In the genomic region with DNA sequence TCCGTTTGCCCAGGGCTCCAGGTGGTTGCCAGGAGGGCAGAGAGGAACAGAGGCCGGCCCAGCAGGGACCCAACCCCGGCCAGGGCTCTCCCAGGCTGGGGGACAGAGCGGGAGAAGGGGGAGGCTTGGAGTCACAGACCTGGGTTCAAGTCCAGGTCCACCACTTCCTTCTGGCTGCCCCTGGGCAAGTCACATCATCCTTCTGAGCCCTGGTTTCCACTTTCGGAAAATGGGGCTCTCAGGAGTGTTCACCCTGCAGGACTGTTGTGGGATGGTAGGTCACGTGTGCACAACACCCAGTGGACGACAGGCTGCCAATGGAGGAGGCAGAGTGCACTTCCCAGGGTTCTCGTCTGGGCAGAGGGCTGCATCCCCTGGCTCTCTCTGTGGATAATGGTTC, we compare ENCODE assay signal across 23 cellular contexts.
DNase-seq lines count a peak whose midpoint lies in the region; ATAC-seq, FAIRE-seq and TF ChIP-seq lines count a peak whose summit lies in the region.
"Had no signal": no experiment of that assay in that cellular context is flagged by ENCODE, and none has a peak within 500 bp of the region (broad histone marks: within the 10 kb centered on the region; RNA-seq: fewer than 3 reads in every experiment).

No MANE protein-coding gene starts in this region.

- H3K4me3 Mint-ChIP-seq in activated naive CD8-positive, alpha-beta T cell treated with anti-CD3 and anti-CD28 coated beads, Interleukin-2, amount 10 ng/mL, durations not matched to agents 7 days and 5 days, result no peak overlapping the region
- H3K4me3 Mint-ChIP-seq in activated naive CD8-positive, alpha-beta T cell treated with anti-CD3 and anti-CD28 coated beads, Interleukin-2, amount 50 U/mL, for 24 hours, result no peak overlapping the region
- H3K4me3 Mint-ChIP-seq in H9, result no peak overlapping the region
- H3K4me3 Mint-ChIP-seq: CD8-positive, alpha-beta memory T cell had no signal

- no peak overlapping the region for H4K5ac ChIP-seq in H9 (ENCODE audit: insufficient read length, low read depth, low read length)

- H2BK20ac ChIP-seq in H9 (ENCODE audit: low read depth, low read length, poor library complexity, severe bottlenecking), result no peak overlapping the region

- no peak overlapping the region for H4K91ac ChIP-seq in H9 (ENCODE audit: insufficient read length, low read depth, low read length)

- no peak overlapping the region for H2BK120ac ChIP-seq in H9 (ENCODE audit: low read depth, low read length, poor library complexity, severe bottlenecking)

- peaks cover 3% of the 10 kb centered on the region for H3K27me3 Mint-ChIP-seq in activated naive CD8-positive, alpha-beta T cell treated with anti-CD3 and anti-CD28 coated beads, Interleukin-2, amount 10 ng/mL, durations not matched to agents 7 days and 5 days
- no peaks in the 10 kb centered on the region for H3K27me3 Mint-ChIP-seq in activated naive CD8-positive, alpha-beta T cell treated with anti-CD3 and anti-CD28 coated beads, Interleukin-2, amount 50 U/mL, for 24 hours
- H3K27me3 Mint-ChIP-seq in H9 (ENCODE audit: low read depth), result no peaks in the 10 kb centered on the region

- H3K4me1 Mint-ChIP-seq in activated naive CD8-positive, alpha-beta T cell treated with anti-CD3 and anti-CD28 coated beads, Interleukin-2, amount 10 ng/mL, durations not matched to agents 7 days and 5 days, result no peaks in the 10 kb centered on the region
- H3K4me1 Mint-ChIP-seq in activated naive CD8-positive, alpha-beta T cell treated with anti-CD3 and anti-CD28 coated beads, Interleukin-2, amount 50 U/mL, for 24 hours, result no peaks in the 10 kb centered on the region
- peaks cover 4 to 7% of the 10 kb centered on the region in 2 experiments; a peak in 3 of 4 replicates for H3K4me1 Mint-ChIP-seq in H9
- H3K4me1 Mint-ChIP-seq: CD8-positive, alpha-beta memory T cell had no signal

- no peaks in the 10 kb centered on the region for H3K36me3 Mint-ChIP-seq in activated naive CD8-positive, alpha-beta T cell treated with anti-CD3 and anti-CD28 coated beads, Interleukin-2, amount 10 ng/mL, durations not matched to agents 7 days and 5 days
- H3K36me3 Mint-ChIP-seq in activated naive CD8-positive, alpha-beta T cell treated with anti-CD3 and anti-CD28 coated beads, Interleukin-2, amount 50 U/mL, for 24 hours (ENCODE audit: low read depth), result no peaks in the 10 kb centered on the region
- H3K36me3 Mint-ChIP-seq in H9 (ENCODE audit: insufficient read depth in 1 of 3, low read depth in 3 of 3), result no peaks in the 10 kb centered on the region
- H3K36me3 Mint-ChIP-seq: CD8-positive, alpha-beta memory T cell had no signal

- no peak overlapping the region for H2BK5ac ChIP-seq in H9 (ENCODE audit: insufficient read length, low read length)

- POLR2A ChIA-PET in activated naive CD8-positive, alpha-beta T cell treated with anti-CD3 and anti-CD28 coated beads, Interleukin-2, amount 10 ng/mL, durations not matched to agents 7 days and 5 days (lab: Charles Lee), result no interaction called here
- POLR2A ChIA-PET in HepG2 (lab: Yijun Ruan, JAX), result no interaction called here

- TF ChIP-seq POLR2A in HepG2 (IDR thresholded peaks at IDR 0.05; ENCODE audit: insufficient read depth in 1 of 2, low read depth in 2 of 2, low read length in 2 of 2) (no peak), sigmoid colon (IDR thresholded peaks at IDR 0.05) (no peak)

- no peak overlapping the region for H2AK5ac ChIP-seq in H9 (ENCODE audit: insufficient read length, low read length)

- H3K27ac ChIP-seq in H9 (ENCODE audit: insufficient read length, low read depth, low read length) (no peak overlapping the region), HepG2 (ENCODE audit: extremely low read length, insufficient read depth, low read length) (no peak overlapping the region), sigmoid colon (no peak overlapping the region)
- H3K27ac ChIP-seq: Peyer's patch, SK-N-MC had no signal

- H3K4me1 ChIP-seq in H9 (ENCODE audit: insufficient read depth, low read length), result no peaks in the 10 kb centered on the region
- H3K4me1 ChIP-seq in HepG2 (ENCODE audit: insufficient read depth, low read length), result peaks cover 10% of the 10 kb centered on the region
- H3K4me1 ChIP-seq in sigmoid colon, result no peaks in the 10 kb centered on the region
- H3K4me1 ChIP-seq: Peyer's patch had no signal

- H2BK15ac ChIP-seq in H9 (ENCODE audit: low read depth, low read length), result no peak overlapping the region

- H3K27me3 ChIP-seq in H9 (ENCODE audit: insufficient read depth, low read length) (no peaks in the 10 kb centered on the region), HepG2 (ENCODE audit: control insufficient read depth in 1 of 2, insufficient read depth in 2 of 2, low read length in 2 of 2) (peaks cover 0 to 32% of the 10 kb centered on the region in 2 experiments; a peak in 3 of 5 replicates), sigmoid colon (no peaks in the 10 kb centered on the region)
- H3K27me3 ChIP-seq: BE2C, Peyer's patch had no signal

- H3K36me3 ChIP-seq in HepG2 (replicated peaks in 1 of 2; ENCODE audit: control insufficient read depth in 1 of 2, insufficient read depth in 2 of 2, low read length in 2 of 2), result no peaks in the 10 kb centered on the region
- H3K36me3 ChIP-seq in sigmoid colon, result no peaks in the 10 kb centered on the region
- H3K36me3 ChIP-seq: BE2C, Peyer's patch had no signal

- TF ChIP-seq CTCF in H9 (conservative IDR thresholded peaks at IDR 0.05) (no peak), HepG2 (CRISPR knock-in tag; IDR thresholded peaks at IDR 0.05) (no peak), sigmoid colon (IDR thresholded peaks at IDR 0.05) (no peak)

- TF ChIP-seq EP300 in HepG2 (IDR thresholded peaks at IDR 0.05; ENCODE audit: low read depth in 2 of 2, low read length in 2 of 2), result no peak
- no peak for TF ChIP-seq EP300 in HepG2 (CRISPR knock-in tag; IDR thresholded peaks at IDR 0.05; ENCODE audit: borderline replicate concordance)
- no peak for TF ChIP-seq EP300 in sigmoid colon (IDR thresholded peaks at IDR 0.05)

- H3K4me3 ChIP-seq in HepG2 (replicated peaks in 1 of 3; ENCODE audit: insufficient read depth in 1 of 3, low read depth in 2 of 3, low read length in 3 of 3) (no peak overlapping the region), sigmoid colon (no peak overlapping the region)
- H3K4me3 ChIP-seq: Peyer's patch, SK-N-MC had no signal

- intact Hi-C loops in HepG2 (cut with micrococcal nuclease; ENCODE audit: unreplicated experiment), result no loop called here
- intact Hi-C loops in sigmoid colon (cut with DNase I), result no loop called here

- no peak overlapping the region for H3K18ac ChIP-seq in H9 (ENCODE audit: insufficient read length, low read depth, low read length)

- H4K20me1 ChIP-seq in H9 (ENCODE audit: control insufficient read depth, insufficient read depth, insufficient read length), result no peaks in the 10 kb centered on the region
- no peaks in the 10 kb centered on the region for H4K20me1 ChIP-seq in HepG2 (ENCODE audit: insufficient read depth, low read length)

- H3K56ac ChIP-seq in H9 (ENCODE audit: insufficient read length, low read depth, low read length), result no peak overlapping the region

- no peaks in the 10 kb centered on the region for H3K23me2 ChIP-seq in H9 (ENCODE audit: insufficient read length, low read depth, low read length, poor library complexity, severe bottlenecking)

- whole genome bisulfite sequencing in H9 (ENCODE audit: extremely low coverage, insufficient read length, low lambda C conversion rate), result no CpG with 5 or more reads among the region's 8 CpGs
- no CpG with 5 or more reads among the region's 8 CpGs for WGBS in HepG2 (ENCODE audit: low lambda C conversion rate)
- 82 to 83% methylated on average over 8 of the region's 8 CpGs for WGBS in sigmoid colon, 2 donors

- no peak overlapping the region for H3T11ph ChIP-seq in H9 (ENCODE audit: low read length)

- no peak overlapping the region for H4K8ac ChIP-seq in H9 (replicated peaks; ENCODE audit: insufficient read length, low read depth, low read length)

- no peaks in the 10 kb centered on the region for H3K79me1 ChIP-seq in H9 (ENCODE audit: insufficient read depth, low read depth, low read length, poor library complexity, severe bottlenecking)

- H3K9ac ChIP-seq in H9 (ENCODE audit: extremely low read depth, insufficient read length, low read length), result no peak overlapping the region
- no peak overlapping the region for H3K9ac ChIP-seq in HepG2 (ENCODE audit: insufficient read depth, low read depth, low read length)

- TF ChIP-seq RAD21 in HepG2 (CRISPR knock-in tag; IDR thresholded peaks at IDR 0.05), result no peak

- CTCF ChIA-PET in HepG2 (lab: Yijun Ruan, JAX; ENCODE audit: low intra/inter-chr PET ratio, low total read pairs), result no interaction called here

- H2AFZ ChIP-seq in H9 (ENCODE audit: low read length) (no peak overlapping the region), HepG2 (ENCODE audit: low read length) (no peak overlapping the region)

- H3K4me2 ChIP-seq in H9 (ENCODE audit: insufficient read depth, insufficient read length, low read length) (no peak overlapping the region), HepG2 (ENCODE audit: low read depth, low read length) (no peak overlapping the region)

- no peak overlapping the region for H3K14ac ChIP-seq in H9 (ENCODE audit: insufficient read depth, low read length)

- in situ Hi-C loops in HepG2 (cut with HindIII; ENCODE audit: extremely low pct_ligation_motif_present, low pct_unique_long_range_greater_than_20kb), result no loop called here

- no peak overlapping the region for H3K4ac ChIP-seq in H9 (ENCODE audit: low read depth, low read length)

- H3K79me2 ChIP-seq in H9 (ENCODE audit: insufficient read depth, low read length), result no peaks in the 10 kb centered on the region
- no peaks in the 10 kb centered on the region for H3K79me2 ChIP-seq in HepG2 (ENCODE audit: insufficient read depth, low read length)

- H3K9me3 ChIP-seq in H9 (ENCODE audit: control insufficient read depth, low read depth, low read length) (no peaks in the 10 kb centered on the region), HepG2 (ENCODE audit: low read length) (no peaks in the 10 kb centered on the region), sigmoid colon (no peaks in the 10 kb centered on the region)
- H3K9me3 ChIP-seq: BE2C, Peyer's patch had no signal

- BruUV-seq in HepG2 (replicated peaks; lab: Mats Ljungman, UMichigan), result no TSS peak

- FAIRE-seq in HepG2 (lab: Jason Lieb, UNC), result no peak
- FAIRE-seq: A204.1, D721Med, GM12892, GM18507, H54 had no signal

- no peak for ATAC-seq in activated naive CD8-positive, alpha-beta T cell treated with anti-CD3 and anti-CD28 coated beads, Interleukin-2, amount 10 ng/mL, durations not matched to agents 7 days and 5 days (ENCODE audit: low read depth)
- no peak for ATAC-seq in activated naive CD8-positive, alpha-beta T cell treated with anti-CD3 and anti-CD28 coated beads, Interleukin-2, amount 50 U/mL, for 24 hours
- ATAC-seq in HepG2 (peak; percentile 33), GM21381 (IDR thresholded peaks at IDR 0.05; ENCODE audit: unreplicated experiment) (no peak)

- H3K9me3 Mint-ChIP-seq in activated naive CD8-positive, alpha-beta T cell treated with anti-CD3 and anti-CD28 coated beads, Interleukin-2, amount 10 ng/mL, durations not matched to agents 7 days and 5 days, result no peaks in the 10 kb centered on the region
- H3K9me3 Mint-ChIP-seq in activated naive CD8-positive, alpha-beta T cell treated with anti-CD3 and anti-CD28 coated beads, Interleukin-2, amount 50 U/mL, for 24 hours, result no peaks in the 10 kb centered on the region
- no peaks in the 10 kb centered on the region; a peak in 1 of 5 replicates for H3K9me3 Mint-ChIP-seq in H9
- H3K9me3 Mint-ChIP-seq: CD8-positive, alpha-beta memory T cell had no signal

- H3K23ac ChIP-seq in H9 (ENCODE audit: insufficient read length, low read depth, low read length), result no peak overlapping the region

- DNase-seq in activated naive CD8-positive, alpha-beta T cell treated with anti-CD3 and anti-CD28 coated beads, Interleukin-2, amount 10 ng/mL, durations not matched to agents 7 days and 5 days, result peak; percentile 15
- no peak for DNase-seq in activated naive CD8-positive, alpha-beta T cell treated with anti-CD3 and anti-CD28 coated beads, Interleukin-2, amount 50 U/mL, for 24 hours
- DNase-seq in H9 (peak; percentile 19), HepG2 (ENCODE audit: low spot score) (no peak), sigmoid colon (peak; percentile 47), NCI-H2196 treated with DMSO at 0.1 percent for 48 hours (lab: John Stamatoyannopoulos, UW; ENCODE audit: unreplicated experiment) (no peak), GF-D8 (lab: John Stamatoyannopoulos, UW) (no peak)
- DNase-seq: BE2C; CD8-positive, alpha-beta memory T cell; MM.1S; NCI-H1092 treated with DMSO at 0.1 percent for 48 hours; NCI-H146; NCI-H2029 treated with DMSO at 0.1 percent for 48 hours; NCI-H2171 treated with DMSO at 0.1 percent for 48 hours; SHP77 had no signal

- H3K27ac Mint-ChIP-seq in activated naive CD8-positive, alpha-beta T cell treated with anti-CD3 and anti-CD28 coated beads, Interleukin-2, amount 10 ng/mL, durations not matched to agents 7 days and 5 days, result no peak overlapping the region
- H3K27ac Mint-ChIP-seq in activated naive CD8-positive, alpha-beta T cell treated with anti-CD3 and anti-CD28 coated beads, Interleukin-2, amount 50 U/mL, for 24 hours, result no peak overlapping the region
- no peak overlapping the region for H3K27ac Mint-ChIP-seq in H9
- H3K27ac Mint-ChIP-seq: CD8-positive, alpha-beta memory T cell had no signal

- no peak overlapping the region for H2BK12ac ChIP-seq in H9 (ENCODE audit: insufficient read length, low read depth, low read length)

Comparison
In these comparisons a context has a peak if more than half of its experiments do, and no peak if none do; other contexts are left out.
1. DNase-seq: peak in activated naive CD8-positive, alpha-beta T cell treated with anti-CD3 and anti-CD28 coated beads, Interleukin-2, amount 10 ng/mL, durations not matched to agents 7 days and 5 days (single experiment), H9 (single experiment) and sigmoid colon (single experiment); none in activated naive CD8-positive, alpha-beta T cell treated with anti-CD3 and anti-CD28 coated beads, Interleukin-2, amount 50 U/mL, for 24 hours (single experiment), HepG2 (single experiment), NCI-H2196 treated with DMSO at 0.1 percent for 48 hours (single experiment) and GF-D8 (single experiment).